ENCODE assay signal across 19 cellular contexts in the genomic region with DNA sequence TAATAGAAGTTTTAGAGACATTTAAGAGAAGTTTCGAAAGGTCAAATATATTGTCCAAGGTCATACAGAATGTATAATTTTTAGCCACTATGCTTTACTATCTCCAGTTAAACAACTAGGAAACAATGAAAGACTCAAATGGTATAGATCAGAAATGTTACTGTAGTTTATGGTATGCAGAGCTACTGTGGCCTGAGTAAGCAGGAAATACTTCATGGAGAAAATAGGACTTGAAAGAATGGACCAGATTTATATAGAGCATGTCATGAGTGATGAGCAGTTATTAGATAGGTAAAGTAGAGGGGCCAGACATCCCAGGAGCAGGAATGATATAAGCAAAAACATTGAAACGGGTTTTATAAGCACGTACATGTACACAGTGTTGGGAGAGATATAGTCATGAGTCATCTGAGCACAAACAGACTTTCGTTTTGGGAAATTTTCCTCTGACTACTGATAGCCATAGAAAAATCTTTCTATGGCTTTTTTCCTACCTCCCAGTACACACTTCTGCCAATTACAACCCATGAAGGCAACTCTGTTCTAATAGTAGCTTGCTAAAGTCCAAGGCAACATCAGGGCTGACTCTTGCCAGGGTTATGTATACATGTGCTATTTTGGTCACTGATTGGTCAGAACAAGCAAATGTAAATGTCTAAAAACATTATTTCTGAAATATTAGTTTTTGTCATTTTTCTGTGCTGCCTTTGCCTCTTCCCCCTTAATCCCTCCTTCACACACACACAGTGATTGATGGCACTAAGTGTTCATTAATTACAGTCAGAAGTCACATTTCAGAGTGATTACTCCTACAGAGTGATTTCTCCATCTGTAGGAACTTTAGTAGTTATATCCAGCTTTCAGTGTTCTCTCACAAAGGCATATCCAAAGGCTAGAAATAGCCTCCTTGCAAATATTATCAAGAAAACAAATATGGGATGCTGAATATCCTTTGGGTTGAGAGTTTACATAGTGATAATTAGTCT.
DNase-seq lines count a peak whose midpoint lies in the region; TF ChIP-seq lines count a peak whose summit lies in the region.
"Had no signal": no experiment of that assay in that cellular context is flagged by ENCODE, and none has a peak within 500 bp of the region (broad histone marks: within the 10 kb centered on the region; RNA-seq: fewer than 3 reads in every experiment).

No MANE protein-coding gene starts in this region.

- H3K9ac ChIP-seq in liver (ENCODE audit: low read depth in 1 of 2, low read length in 2 of 2) = no peak overlapping the region
- H3K9ac ChIP-seq: KMS-11 had no signal

- peak overlapping the region; percentile 26 for H3K4me3 ChIP-seq in coronary artery
- H3K4me3 ChIP-seq in liver (ENCODE audit: low read depth in 1 of 3, low read length in 3 of 3) = no peak overlapping the region
- H3K4me3 ChIP-seq: SJCRH30 had no signal

- no peaks in the 10 kb centered on the region for H3K27me3 Mint-ChIP-seq in osteocyte (ENCODE audit: unreplicated experiment)
- no peaks in the 10 kb centered on the region for H3K27me3 Mint-ChIP-seq in activated naive CD8-positive, alpha-beta T cell treated with anti-CD3 and anti-CD28 coated beads for 36 hours
- H3K27me3 Mint-ChIP-seq: activated naive CD8-positive, alpha-beta T cell treated with anti-CD3 and anti-CD28 coated beads, Interleukin-2, amount 10 ng/mL, durations not matched to agents 7 days and 5 days; progenitor cell of endocrine pancreas; stimulated activated naive CD8-positive, alpha-beta T cell treated with anti-CD3 and anti-CD28 coated beads, Interleukin-15, Interleukin-2, amounts not matched to agents 100 ng/mL and 50 ng/mL, for 24 hours had no signal

- H3K4me3 Mint-ChIP-seq in osteocyte (ENCODE audit: unreplicated experiment) = no peak overlapping the region
- H3K4me3 Mint-ChIP-seq in activated naive CD8-positive, alpha-beta T cell treated with anti-CD3 and anti-CD28 coated beads for 36 hours = no peak overlapping the region
- H3K4me3 Mint-ChIP-seq: activated naive CD8-positive, alpha-beta T cell treated with anti-CD3 and anti-CD28 coated beads, Interleukin-2, amount 10 ng/mL, durations not matched to agents 7 days and 5 days; mesothelial cell of epicardium; stimulated activated naive CD8-positive, alpha-beta T cell treated with anti-CD3 and anti-CD28 coated beads, Interleukin-15, Interleukin-2, amounts not matched to agents 100 ng/mL and 50 ng/mL, for 24 hours; WTC11 had no signal

- H3K27ac ChIP-seq in coronary artery (peak overlapping the region; percentile 30 to 74), liver (ENCODE audit: low read depth in 1 of 2, low read length in 2 of 2) (peak overlapping the region; percentile 44 to 67)
- H3K27ac ChIP-seq: KMS-11, SJCRH30 had no signal

- WGBS in liver = 46% methylated on average over 4 of the region's 4 CpGs

- DNase-seq in AG08396 (ENCODE audit: low spot score) (peak; percentile 9), NCI-H226 (peak; percentile 33), coronary artery (ENCODE audit: low spot score) (no peak), osteocyte (ENCODE audit: extremely low spot score, unreplicated experiment) (no peak), germinal center (ENCODE audit: low spot score) (no peak)
- DNase-seq in activated naive CD8-positive, alpha-beta T cell treated with anti-CD3 and anti-CD28 coated beads for 36 hours = no peak
- DNase-seq in stimulated activated naive CD4-positive, alpha-beta T cell treated with Interleukin-2 at 50 U/mL for 16 hours (lab: John Stamatoyannopoulos, UW) = no peak
- DNase-seq: activated CD8-positive, alpha-beta memory T cell treated with anti-CD3 and anti-CD28 coated beads, Interleukin-2, amount 50 U/mL, for 48 hours; activated naive CD8-positive, alpha-beta T cell treated with anti-CD3 and anti-CD28 coated beads, Interleukin-2, amount 10 ng/mL, durations not matched to agents 7 days and 5 days; C1 segment of cervical spinal cord; NCI-H1930; SJCRH30; stimulated activated CD4-positive, alpha-beta T cell treated with anti-CD3 and anti-CD28 coated beads, Interleukin-4, amount 100 ng/mL, for 4 hours had no signal

- H3K36me3 Mint-ChIP-seq in osteocyte (ENCODE audit: unreplicated experiment) = peaks cover 3% of the 10 kb centered on the region
- peaks cover 3% of the 10 kb centered on the region for H3K36me3 Mint-ChIP-seq in activated naive CD8-positive, alpha-beta T cell treated with anti-CD3 and anti-CD28 coated beads for 36 hours
- H3K36me3 Mint-ChIP-seq: activated naive CD8-positive, alpha-beta T cell treated with anti-CD3 and anti-CD28 coated beads, Interleukin-2, amount 10 ng/mL, durations not matched to agents 7 days and 5 days; mesothelial cell of epicardium; WTC11 had no signal

- H3K27ac Mint-ChIP-seq in osteocyte (ENCODE audit: unreplicated experiment) = no peak overlapping the region
- H3K27ac Mint-ChIP-seq in activated naive CD8-positive, alpha-beta T cell treated with anti-CD3 and anti-CD28 coated beads for 36 hours = no peak overlapping the region
- H3K27ac Mint-ChIP-seq: activated naive CD8-positive, alpha-beta T cell treated with anti-CD3 and anti-CD28 coated beads, Interleukin-2, amount 10 ng/mL, durations not matched to agents 7 days and 5 days; mesothelial cell of epicardium; progenitor cell of endocrine pancreas; stimulated activated naive CD8-positive, alpha-beta T cell treated with anti-CD3 and anti-CD28 coated beads, Interleukin-15, Interleukin-2, amounts not matched to agents 100 ng/mL and 50 ng/mL, for 24 hours; WTC11 had no signal

- peaks cover 0 to 2% (median 0%) of the 10 kb centered on the region in 4 donors for H3K4me1 ChIP-seq in liver (ENCODE audit: control insufficient read depth in 4 of 4, insufficient read depth in 4 of 4, low read length in 3 of 4)

- no peaks in the 10 kb centered on the region for H3K9me3 Mint-ChIP-seq in osteocyte (ENCODE audit: unreplicated experiment)
- no peaks in the 10 kb centered on the region for H3K9me3 Mint-ChIP-seq in activated naive CD8-positive, alpha-beta T cell treated with anti-CD3 and anti-CD28 coated beads for 36 hours
- H3K9me3 Mint-ChIP-seq: activated naive CD8-positive, alpha-beta T cell treated with anti-CD3 and anti-CD28 coated beads, Interleukin-2, amount 10 ng/mL, durations not matched to agents 7 days and 5 days; mesothelial cell of epicardium; stimulated activated naive CD8-positive, alpha-beta T cell treated with anti-CD3 and anti-CD28 coated beads, Interleukin-15, Interleukin-2, amounts not matched to agents 100 ng/mL and 50 ng/mL, for 24 hours; WTC11 had no signal

- TF ChIP-seq RAD21 in liver (IDR thresholded peaks at IDR 0.05) = no peak

- TF ChIP-seq CTCF in coronary artery (IDR thresholded peaks at IDR 0.05) = no peak
- TF ChIP-seq CTCF in liver (IDR thresholded peaks at IDR 0.05; ENCODE audit: low read depth, low read length, missing input control) = no peak
- TF ChIP-seq CTCF in osteocyte (IDR thresholded peaks at IDR 0.05) = no peak

- H3K36me3 ChIP-seq in liver (ENCODE audit: control insufficient read depth in 4 of 4, insufficient read depth in 3 of 4, low read depth in 1 of 4, low read length in 3 of 4) = no peaks in the 10 kb centered on the region
- H3K36me3 ChIP-seq: SJCRH30 had no signal

- H3K9me3 ChIP-seq in liver (ENCODE audit: control insufficient read depth in 4 of 4, low read length in 3 of 4) = no peaks in the 10 kb centered on the region
- H3K9me3 ChIP-seq: SJCRH30 had no signal

- no peaks in the 10 kb centered on the region for H3K4me1 Mint-ChIP-seq in osteocyte (ENCODE audit: unreplicated experiment)
- no peaks in the 10 kb centered on the region for H3K4me1 Mint-ChIP-seq in activated naive CD8-positive, alpha-beta T cell treated with anti-CD3 and anti-CD28 coated beads for 36 hours
- H3K4me1 Mint-ChIP-seq: activated naive CD8-positive, alpha-beta T cell treated with anti-CD3 and anti-CD28 coated beads, Interleukin-2, amount 10 ng/mL, durations not matched to agents 7 days and 5 days had no signal

- peaks cover 0 to 2% (median 0%) of the 10 kb centered on the region in 4 donors for H3K27me3 ChIP-seq in liver (ENCODE audit: control insufficient read depth in 4 of 4, insufficient read depth in 4 of 4, low read length in 3 of 4)
- H3K27me3 ChIP-seq: SJCRH30 had no signal

TF ChIP-seq in liver, 16 proteins besides CTCF, POLR2A, EP300 and RAD21:
- TF ChIP-seq HNF4G (IDR thresholded peaks at IDR 0.05) (no peak), HNF4A (conservative IDR thresholded peaks at IDR 0.05) (peak; percentile 62 to 75), YY1 (IDR thresholded peaks at IDR 0.05) (peak; percentile 38), JUND (IDR thresholded peaks at IDR 0.05) (peak; percentile 44 to 54), FOXA1 (IDR thresholded peaks at IDR 0.05) (no peak), TAF1 (conservative IDR thresholded peaks at IDR 0.05) (no peak), FOXA2 (IDR thresholded peaks at IDR 0.05) (peak; percentile 37), GABPA (IDR thresholded peaks at IDR 0.05 in 1 of 2, conservative IDR thresholded peaks at IDR 0.05 in 1 of 2) (no peak), RXRA (IDR thresholded peaks at IDR 0.05) (peak in 1 of 2 donors; percentile 57)
- TF ChIP-seq, protein P1, sequence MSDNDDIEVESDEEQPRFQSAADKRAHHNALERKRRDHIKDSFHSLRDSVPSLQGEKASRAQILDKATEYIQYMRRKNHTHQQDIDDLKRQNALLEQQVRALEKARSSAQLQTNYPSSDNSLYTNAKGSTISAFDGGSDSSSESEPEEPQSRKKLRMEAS (IDR thresholded peaks at IDR 0.05) = peak; percentile 38
- TF ChIP-seq, protein P2, sequence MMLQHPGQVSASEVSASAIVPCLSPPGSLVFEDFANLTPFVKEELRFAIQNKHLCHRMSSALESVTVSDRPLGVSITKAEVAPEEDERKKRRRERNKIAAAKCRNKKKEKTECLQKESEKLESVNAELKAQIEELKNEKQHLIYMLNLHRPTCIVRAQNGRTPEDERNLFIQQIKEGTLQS (IDR thresholded peaks at IDR 0.05) = no peak
TF ChIP-seq in liver: peak in this region for 6.

Comparison
In these comparisons a context has a peak if more than half of its experiments do, and no peak if none do; other contexts are left out.
1. DNase-seq: peak in AG08396 (single experiment) and NCI-H226 (single experiment); none in coronary artery (single experiment), osteocyte (single experiment), activated naive CD8-positive, alpha-beta T cell treated with anti-CD3 and anti-CD28 coated beads for 36 hours (single experiment), germinal center (single experiment) and stimulated activated naive CD4-positive, alpha-beta T cell treated with Interleukin-2 at 50 U/mL for 16 hours (single experiment).